ENCODE assay signal across 14 cellular contexts in the genomic region with DNA sequence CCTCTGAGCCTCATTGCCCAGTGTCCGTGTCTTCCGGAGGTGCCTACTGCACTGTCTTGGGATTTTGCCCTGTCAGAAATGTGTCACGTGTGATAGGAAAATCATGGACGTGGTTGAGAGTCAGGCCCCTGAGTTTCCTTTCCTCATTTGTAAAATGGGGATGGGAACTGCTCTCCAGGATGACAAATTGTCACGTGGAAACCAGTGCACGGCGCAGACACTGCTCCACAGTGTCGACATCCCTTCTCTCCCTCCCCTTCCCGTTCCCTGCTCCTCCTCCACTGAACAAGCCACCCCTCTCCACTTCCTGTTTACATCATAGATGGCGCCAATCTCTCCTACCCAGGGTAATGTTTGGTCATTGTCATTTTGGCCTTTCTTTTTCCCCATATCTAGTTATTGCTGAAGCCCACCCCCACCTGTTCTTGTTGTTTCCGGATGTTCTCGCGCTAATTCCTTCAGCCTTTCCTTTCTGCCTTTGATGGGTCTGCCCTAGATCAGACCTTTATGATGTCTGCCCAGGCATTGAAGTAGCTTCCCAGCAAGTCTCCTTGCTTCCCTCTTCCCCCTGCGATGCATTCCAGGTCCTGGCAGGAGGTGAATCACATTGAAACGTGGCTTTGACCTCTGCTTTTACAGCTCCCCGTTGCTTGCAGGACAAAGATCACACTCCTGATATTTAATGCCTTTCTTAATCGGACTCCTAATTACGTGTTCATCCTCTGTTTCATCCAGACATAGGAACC.
DNase-seq lines count a peak whose midpoint lies in the region; ATAC-seq, FAIRE-seq and TF ChIP-seq lines count a peak whose summit lies in the region.
"Had no signal": no experiment of that assay in that cellular context is flagged by ENCODE, and none has a peak within 500 bp of the region (broad histone marks: within the 10 kb centered on the region; RNA-seq: fewer than 3 reads in every experiment).

No MANE protein-coding gene starts in this region.

- H3K27ac Mint-ChIP-seq in WTC11 = peak overlapping the region; percentile 81
- H3K27ac Mint-ChIP-seq in activated CD8-positive, alpha-beta T cell treated with anti-CD3 and anti-CD28 coated beads for 36 hours = no peak overlapping the region
- H3K27ac Mint-ChIP-seq: activated T-helper 1 cell treated with anti-CD3 and anti-CD28 coated beads, Interleukin-12 subunit alpha, Interleukin-12 subunit beta, Interleukin-2, Interleukin-4 antibody, amounts not matched to agents 30 ng/mL and 10 ng/mL and 1 ng/mL, durations not matched to agents 14 hours and 24 hours and 36 hours; CD4-positive, alpha-beta T cell; T-helper 1 cell treated with Interleukin-12 subunit alpha and Interleukin-12 subunit beta and Interleukin-4 antibody, amounts not matched to agents 30 μg/mL and 1 μg/mL, for 36 hours had no signal

- H3K9me3 Mint-ChIP-seq in WTC11 = 0 out of 2 replicates have a peak, but pooled peaks cover 4% of the 10 kb centered on the region
- H3K9me3 Mint-ChIP-seq in activated CD8-positive, alpha-beta T cell treated with anti-CD3 and anti-CD28 coated beads for 36 hours = no peaks in the 10 kb centered on the region
- H3K9me3 Mint-ChIP-seq: CD4-positive, alpha-beta T cell had no signal

- no peak for FAIRE-seq in D721Med (lab: Jason Lieb, UNC)

- H3K4me2 ChIP-seq in parathyroid adenoma (ENCODE audit: low read length) = no peak overlapping the region

- intact Hi-C loops in activated CD8-positive, alpha-beta T cell treated with anti-CD3 and anti-CD28 coated beads for 36 hours (cut with micrococcal nuclease) = no loop called here

- no peak overlapping the region for H3K4me3 Mint-ChIP-seq in WTC11
- H3K4me3 Mint-ChIP-seq in activated CD8-positive, alpha-beta T cell treated with anti-CD3 and anti-CD28 coated beads for 36 hours = no peak overlapping the region
- H3K4me3 Mint-ChIP-seq: activated T-helper 1 cell treated with anti-CD3 and anti-CD28 coated beads, Interleukin-12 subunit alpha, Interleukin-12 subunit beta, Interleukin-2, Interleukin-4 antibody, amounts not matched to agents 30 ng/mL and 10 ng/mL and 1 ng/mL, durations not matched to agents 14 hours and 24 hours and 36 hours; CD4-positive, alpha-beta T cell; T-helper 1 cell treated with Interleukin-12 subunit alpha and Interleukin-12 subunit beta and Interleukin-4 antibody, amounts not matched to agents 30 μg/mL and 1 μg/mL, for 36 hours had no signal

- no peak for TF ChIP-seq CTCF in WTC11 (IDR thresholded peaks at IDR 0.05)
- TF ChIP-seq CTCF in parathyroid adenoma (IDR thresholded peaks at IDR 0.05) = no peak
- no peak for TF ChIP-seq CTCF in activated CD8-positive, alpha-beta T cell treated with anti-CD3 and anti-CD28 coated beads for 36 hours (IDR thresholded peaks at IDR 0.05)
- TF ChIP-seq CTCF in D721Med (IDR thresholded peaks at IDR 0.05; ENCODE audit: insufficient read depth, missing control alignments) = no peak
- no peak for TF ChIP-seq CTCF in foreskin keratinocyte (conservative IDR thresholded peaks at IDR 0.05)

- H3K4me1 ChIP-seq in parathyroid adenoma = no peaks in the 10 kb centered on the region
- H3K4me1 ChIP-seq in foreskin keratinocyte = no peaks in the 10 kb centered on the region
- H3K4me1 ChIP-seq: psoas muscle had no signal

- H3K36me3 ChIP-seq in H7 (replicated peaks; ENCODE audit: control insufficient read depth, insufficient read depth, low read length) (no peaks in the 10 kb centered on the region; the same call in 1 of the 2 replicates), parathyroid adenoma (ENCODE audit: control insufficient read depth, insufficient read depth, low read length) (no peaks in the 10 kb centered on the region)

- POLR2A ChIA-PET in WTC11 (lab: Charles Lee) = no interaction called here
- POLR2A ChIA-PET in activated CD8-positive, alpha-beta T cell treated with anti-CD3 and anti-CD28 coated beads for 36 hours (lab: Charles Lee) = no interaction called here

- H2AFZ ChIP-seq in parathyroid adenoma = no peak overlapping the region

- H3K4me3 ChIP-seq in H7 (ENCODE audit: insufficient read depth, low read depth, low read length) = no peak overlapping the region
- no peak overlapping the region for H3K4me3 ChIP-seq in parathyroid adenoma (ENCODE audit: low read depth, low read length)
- H3K4me3 ChIP-seq: psoas muscle had no signal

- H3K27me3 Mint-ChIP-seq in WTC11 (ENCODE audit: low read depth) = no peaks in the 10 kb centered on the region; the same call in 1 of the 2 replicates
- H3K27me3 Mint-ChIP-seq in activated CD8-positive, alpha-beta T cell treated with anti-CD3 and anti-CD28 coated beads for 36 hours = no peaks in the 10 kb centered on the region
- H3K27me3 Mint-ChIP-seq: CD4-positive, alpha-beta T cell had no signal

- peak; percentile 65 for ATAC-seq in WTC11
- no peak for ATAC-seq in activated CD8-positive, alpha-beta T cell treated with anti-CD3 and anti-CD28 coated beads for 36 hours
- no peak for ATAC-seq in stimulated activated naive CD8-positive, alpha-beta T cell treated with anti-CD3 and anti-CD28 coated beads, Interleukin-15, Interleukin-2, amounts not matched to agents 100 U/mL and 50 U/mL, for 24 hours
- ATAC-seq in foreskin keratinocyte = no peak

- H3K4me1 Mint-ChIP-seq in WTC11 = peaks cover 21% of the 10 kb centered on the region
- peaks cover 21% of the 10 kb centered on the region for H3K4me1 Mint-ChIP-seq in activated CD8-positive, alpha-beta T cell treated with anti-CD3 and anti-CD28 coated beads for 36 hours (ENCODE audit: low read depth)

- no peaks in the 10 kb centered on the region for H3K9me3 ChIP-seq in parathyroid adenoma (ENCODE audit: control insufficient read depth, low read length)
- H3K9me3 ChIP-seq: psoas muscle had no signal

- H3K36me3 Mint-ChIP-seq in WTC11 = peaks cover 17% of the 10 kb centered on the region
- peaks cover 35% of the 10 kb centered on the region for H3K36me3 Mint-ChIP-seq in activated CD8-positive, alpha-beta T cell treated with anti-CD3 and anti-CD28 coated beads for 36 hours (ENCODE audit: low read depth)

- peaks cover 5% of the 10 kb centered on the region for H3K79me2 ChIP-seq in parathyroid adenoma

- H3K27ac ChIP-seq in parathyroid adenoma = peak overlapping the region; percentile 36
- no peak overlapping the region for H3K27ac ChIP-seq in foreskin keratinocyte
- H3K27ac ChIP-seq: psoas muscle had no signal

- no peak overlapping the region for H3K9ac ChIP-seq in parathyroid adenoma

- no peaks in the 10 kb centered on the region for H3K27me3 ChIP-seq in H7 (ENCODE audit: control insufficient read depth, insufficient read depth, low read length)
- no peaks in the 10 kb centered on the region for H3K27me3 ChIP-seq in parathyroid adenoma (ENCODE audit: control insufficient read depth, insufficient read depth, low read length)
- no peaks in the 10 kb centered on the region for H3K27me3 ChIP-seq in foreskin keratinocyte

- CTCF ChIA-PET in WTC11 (lab: Charles Lee) = interaction anchor here (1.0 kb wide), 1 partner anchor 9 kb away, joined by 3 read pairs; no protein-coding TSS in a partner anchor
- CTCF ChIA-PET in activated CD8-positive, alpha-beta T cell treated with anti-CD3 and anti-CD28 coated beads for 36 hours (lab: Charles Lee) = no interaction called here

- DNase-seq in H7 = peak; percentile 65
- no peak for DNase-seq in WTC11 (ENCODE audit: low spot score)
- peak; percentile 30 for DNase-seq in iPS-NIHi7 (ENCODE audit: extremely low spot score)
- no peak for DNase-seq in activated CD8-positive, alpha-beta T cell treated with anti-CD3 and anti-CD28 coated beads for 36 hours
- DNase-seq in D721Med (ENCODE audit: insufficient read length, low spot score) = no peak
- DNase-seq in stimulated activated naive CD8-positive, alpha-beta T cell treated with anti-CD3 and anti-CD28 coated beads, Interleukin-15, Interleukin-2, amounts not matched to agents 100 U/mL and 50 U/mL, for 24 hours = no peak
- no peak for DNase-seq in foreskin keratinocyte
- DNase-seq: CD4-positive, alpha-beta T cell; cortex of kidney; KG1; psoas muscle had no signal

TF ChIP-seq in WTC11, 78 proteins besides CTCF, POLR2A, EP300 and RAD21 (continues in another document):
- no peak for TF ChIP-seq SP1 (CRISPR knock-in tag; conservative IDR thresholded peaks at IDR 0.05)
- TF ChIP-seq, protein P1, sequence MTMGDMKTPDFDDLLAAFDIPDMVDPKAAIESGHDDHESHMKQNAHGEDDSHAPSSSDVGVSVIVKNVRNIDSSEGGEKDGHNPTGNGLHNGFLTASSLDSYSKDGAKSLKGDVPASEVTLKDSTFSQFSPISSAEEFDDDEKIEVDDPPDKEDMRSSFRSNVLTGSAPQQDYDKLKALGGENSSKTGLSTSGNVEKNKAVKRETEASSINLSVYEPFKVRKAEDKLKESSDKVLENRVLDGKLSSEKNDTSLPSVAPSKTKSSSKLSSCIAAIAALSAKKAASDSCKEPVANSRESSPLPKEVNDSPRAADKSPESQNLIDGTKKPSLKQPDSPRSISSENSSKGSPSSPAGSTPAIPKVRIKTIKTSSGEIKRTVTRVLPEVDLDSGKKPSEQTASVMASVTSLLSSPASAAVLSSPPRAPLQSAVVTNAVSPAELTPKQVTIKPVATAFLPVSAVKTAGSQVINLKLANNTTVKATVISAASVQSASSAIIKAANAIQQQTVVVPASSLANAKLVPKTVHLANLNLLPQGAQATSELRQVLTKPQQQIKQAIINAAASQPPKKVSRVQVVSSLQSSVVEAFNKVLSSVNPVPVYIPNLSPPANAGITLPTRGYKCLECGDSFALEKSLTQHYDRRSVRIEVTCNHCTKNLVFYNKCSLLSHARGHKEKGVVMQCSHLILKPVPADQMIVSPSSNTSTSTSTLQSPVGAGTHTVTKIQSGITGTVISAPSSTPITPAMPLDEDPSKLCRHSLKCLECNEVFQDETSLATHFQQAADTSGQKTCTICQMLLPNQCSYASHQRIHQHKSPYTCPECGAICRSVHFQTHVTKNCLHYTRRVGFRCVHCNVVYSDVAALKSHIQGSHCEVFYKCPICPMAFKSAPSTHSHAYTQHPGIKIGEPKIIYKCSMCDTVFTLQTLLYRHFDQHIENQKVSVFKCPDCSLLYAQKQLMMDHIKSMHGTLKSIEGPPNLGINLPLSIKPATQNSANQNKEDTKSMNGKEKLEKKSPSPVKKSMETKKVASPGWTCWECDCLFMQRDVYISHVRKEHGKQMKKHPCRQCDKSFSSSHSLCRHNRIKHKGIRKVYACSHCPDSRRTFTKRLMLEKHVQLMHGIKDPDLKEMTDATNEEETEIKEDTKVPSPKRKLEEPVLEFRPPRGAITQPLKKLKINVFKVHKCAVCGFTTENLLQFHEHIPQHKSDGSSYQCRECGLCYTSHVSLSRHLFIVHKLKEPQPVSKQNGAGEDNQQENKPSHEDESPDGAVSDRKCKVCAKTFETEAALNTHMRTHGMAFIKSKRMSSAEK (CRISPR knock-in tag; IDR thresholded peaks at IDR 0.05; ENCODE audit: borderline replicate concordance) = no peak
- no peak for TF ChIP-seq FOXJ3 (CRISPR knock-in tag; IDR thresholded peaks at IDR 0.05; ENCODE audit: borderline replicate concordance)
- TF ChIP-seq SMAD4 (CRISPR knock-in tag; IDR thresholded peaks at IDR 0.05) = no peak

Comparison
In these comparisons a context has a peak if more than half of its experiments do, and no peak if none do; other contexts are left out.
1. DNase-seq: peak in H7 (single experiment) and iPS-NIHi7 (single experiment); none in WTC11 (single experiment), activated CD8-positive, alpha-beta T cell treated with anti-CD3 and anti-CD28 coated beads for 36 hours (single experiment), D721Med (single experiment), stimulated activated naive CD8-positive, alpha-beta T cell treated with anti-CD3 and anti-CD28 coated beads, Interleukin-15, Interleukin-2, amounts not matched to agents 100 U/mL and 50 U/mL, for 24 hours (single experiment) and foreskin keratinocyte (0 of 2).